ENCODE assay signal across 7 cellular contexts in the genomic region with DNA sequence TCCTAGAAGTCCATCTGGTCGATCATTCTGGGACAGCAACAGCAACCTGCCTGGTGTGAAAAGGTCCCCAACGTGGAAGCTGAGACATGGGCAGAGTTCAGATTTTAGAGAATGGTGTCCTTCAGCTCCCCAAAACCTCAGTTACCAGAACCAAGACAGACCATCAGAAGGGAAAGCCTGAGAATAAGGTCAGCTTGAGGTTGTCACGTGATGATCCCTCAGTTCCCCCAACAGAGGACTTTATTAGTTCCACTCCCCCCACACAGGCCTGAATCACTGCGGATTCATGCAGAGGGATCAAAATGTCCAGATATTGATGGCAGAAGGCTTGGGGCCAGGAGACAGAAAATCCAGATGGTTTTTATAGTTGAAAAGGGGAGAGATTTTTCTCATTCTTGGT.
"Had no signal": no experiment of that assay in that cellular context is flagged by ENCODE, and none has a peak within 500 bp of the region (broad histone marks: within the 10 kb centered on the region; RNA-seq: fewer than 3 reads in every experiment).

No MANE protein-coding gene starts in this region.

- H3K36me3 ChIP-seq: HAP-1 had no signal

- FAIRE-seq: HTR-8/SVneo had no signal

- H3K9me3 ChIP-seq: HAP-1 had no signal

- H3K27ac Mint-ChIP-seq: IgD-negative memory B cell had no signal

- H3K36me3 Mint-ChIP-seq: IgD-negative memory B cell had no signal

- H3K27me3 Mint-ChIP-seq: IgD-negative memory B cell had no signal

- H3K4me1 ChIP-seq: HAP-1 had no signal

- H2AFZ ChIP-seq: GM23248 had no signal

- DNase-seq: H7, Kasumi-1, KG1 had no signal

- H3K27ac ChIP-seq: GM23248 had no signal

- H3K4me1 Mint-ChIP-seq: IgD-negative memory B cell had no signal

- H3K4me3 ChIP-seq: GM23248, HAP-1 had no signal

- H3K9me3 Mint-ChIP-seq: IgD-negative memory B cell had no signal

- H3K9ac ChIP-seq: GM23248 had no signal
